In the genomic region with DNA sequence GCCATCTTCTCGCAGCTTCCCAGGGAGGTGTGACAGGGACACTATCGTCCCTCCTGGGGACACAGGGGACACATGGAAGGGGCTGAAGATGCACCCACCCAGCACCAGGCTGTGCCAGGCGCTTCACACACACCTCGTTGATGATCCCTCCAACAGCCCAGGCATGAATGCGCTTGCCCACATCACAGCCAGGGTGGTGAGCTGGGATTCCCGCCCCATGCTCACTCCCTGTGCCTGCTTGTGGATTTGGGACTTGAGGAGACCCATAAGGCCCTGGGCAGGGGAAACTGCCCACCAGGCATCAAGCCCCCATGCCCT, we compare ENCODE assay signal across 28 cellular contexts. TPM values are rescaled to one million over a fixed set of nuclear protein-coding genes. Genes with fewer than 3 reads are reported as not detected.
A peak's percentile ranks its signal among the peaks of the same experiment; 100 is the strongest.
DNase-seq lines count a peak whose midpoint lies in the region; ATAC-seq and TF ChIP-seq lines count a peak whose summit lies in the region.
"Had no signal": no experiment of that assay in that cellular context is flagged by ENCODE, and none has a peak within 500 bp of the region (broad histone marks: within the 10 kb centered on the region; RNA-seq: fewer than 3 reads in every experiment).

No MANE protein-coding gene starts in this region.

- no peaks in the 10 kb centered on the region for H4K20me1 ChIP-seq in BLaER1

- 66 to 89% methylated on average over 3 to 6 of the region's 6 CpGs for WGBS in lower leg skin, 2 donors

- H3K4me3 ChIP-seq in BLaER1, result no peak overlapping the region
- H3K4me3 ChIP-seq in lower leg skin (ENCODE audit: low read depth, poor library complexity, severe bottlenecking), result no peak overlapping the region
- no peak overlapping the region for H3K4me3 ChIP-seq in mucosa of descending colon
- H3K4me3 ChIP-seq: GM23248, K562, PC-9, SJSA1 had no signal

- ATAC-seq in left lobe of liver (no peak), mucosa of descending colon (no peak)
- ATAC-seq: HepG2, K562, Right ventricle myocardium inferior had no signal

- H3K36me3 ChIP-seq in BLaER1, result no peaks in the 10 kb centered on the region
- H3K36me3 ChIP-seq in mucosa of descending colon (ENCODE audit: low read depth), result no peaks in the 10 kb centered on the region
- H3K36me3 ChIP-seq: BE2C, SJSA1 had no signal

- H3K4me1 ChIP-seq in BLaER1, result peaks cover 74% of the 10 kb centered on the region
- H3K4me1 ChIP-seq in mucosa of descending colon (ENCODE audit: low read depth), result no peaks in the 10 kb centered on the region
- H3K4me1 ChIP-seq: BE2C, SJSA1 had no signal

- peak overlapping the region; percentile 83; the same call in 1 of the 2 replicates for H3K4me2 ChIP-seq in BLaER1
- H3K4me2 ChIP-seq: PC-9 had no signal

- TF ChIP-seq CTCF in lower leg skin (IDR thresholded peaks at IDR 0.05) (no peak), mucosa of descending colon (IDR thresholded peaks at IDR 0.05) (no peak)

- H3K9me3 ChIP-seq in BLaER1 (no peaks in the 10 kb centered on the region), mucosa of descending colon (no peaks in the 10 kb centered on the region)
- H3K9me3 ChIP-seq: BE2C, SJSA1 had no signal

- H3K9ac ChIP-seq in BLaER1, result no peak overlapping the region
- H3K9ac ChIP-seq: GM23248 had no signal

- H3K27me3 ChIP-seq in BLaER1, result no peaks in the 10 kb centered on the region
- H3K27me3 ChIP-seq: BE2C had no signal

- no peak for TF ChIP-seq POLR2A in lower leg skin (IDR thresholded peaks at IDR 0.05)

- no peak overlapping the region for H3K27ac ChIP-seq in BLaER1
- H3K27ac ChIP-seq: 22Rv1, GM23248, PC-9, SJSA1 had no signal

- DNase-seq in NCI-H1694 treated with DMSO at 0.1 percent for 48 hours (lab: John Stamatoyannopoulos, UW) (peak; percentile 1), NCI-H1694 (lab: John Stamatoyannopoulos, UW) (no peak), lower leg skin (ENCODE audit: low spot score in 2 of 2) (peak; percentile 12 to 81), left lobe of liver (ENCODE audit: low spot score) (no peak), mucosa of descending colon (no peak)
- DNase-seq in stimulated activated CD8-positive, alpha-beta memory T cell treated with anti-CD3 and anti-CD28 coated beads, Interleukin-4, amount 100 ng/mL, for 48 hours, result peak; percentile 10
- DNase-seq: ACHN, BE2C, Calu3, DMS79 treated with DMSO at 0.1 percent for 48 hours, GM23248, H9, Kasumi-1, NCI-H1436, NCI-H1930, NCI-H2227 treated with DMSO at 0.1 percent for 48 hours, NCI-H526 treated with DMSO at 0.1 percent for 48 hours, PC-9 had no signal

- intact Hi-C loops in lower leg skin (cut with DNase I; ENCODE audit: low total_unique reads), result loop anchor here (10.0 kb wide), 1 partner anchor 110 kb away; the partner anchor contains the start of gene MYOD1
- intact Hi-C loops in mucosa of descending colon (cut with DNase I, micrococcal nuclease), result no loop called here

RNA-seq across cellular contexts. Expression of gene OTOG, which starts 57.8 kb away (rescaled TPM):
- total RNA-seq in lower leg skin (not detected), left lobe of liver (not detected), mucosa of descending colon (under 1 TPM in 1 of 3 donors, not detected in 2; 0.06 TPM)
- total RNA-seq: Calu3, GM23248, HepG2, HT1080, K562, M059J, NCI-H460, PC-9, Right ventricle myocardium inferior, RPMI7951, SJSA1 had no signal

Comparison
In these comparisons a context has a peak if more than half of its experiments do, and no peak if none do; other contexts are left out.
1. DNase-seq: peak in NCI-H1694 treated with DMSO at 0.1 percent for 48 hours (single experiment), lower leg skin (2 of 2) and stimulated activated CD8-positive, alpha-beta memory T cell treated with anti-CD3 and anti-CD28 coated beads, Interleukin-4, amount 100 ng/mL, for 48 hours (single experiment); none in NCI-H1694 (single experiment), left lobe of liver (single experiment) and mucosa of descending colon (0 of 3).